Comparison of ENCODE assay signal across 8 cellular contexts in genomic region chr13:50080158-50080855, GRCh38.
DNase-seq lines count a peak whose midpoint lies in the region; TF ChIP-seq lines count a peak whose summit lies in the region.

No MANE protein-coding gene starts in this region.

- BruUV-seq in Calu3 (replicated peaks; lab: Mats Ljungman, UMichigan), result TSS peak; percentile 41

- TF ChIP-seq CTCF in Calu3 (IDR thresholded peaks at IDR 0.05; ENCODE audit: unreplicated experiment), result no peak
- no peak for TF ChIP-seq CTCF in colonic mucosa (IDR thresholded peaks at IDR 0.05)

- H3K4me3 ChIP-seq in colonic mucosa, result peak overlapping the region; percentile 70

- H3K4me1 ChIP-seq in colonic mucosa, result no peaks in the 10 kb centered on the region

- no peak for DNase-seq in Calu3
- peak; percentile 29 for DNase-seq in T-helper 22 cell (ENCODE audit: low read depth)
- peak; percentile 41 for DNase-seq in colonic mucosa
- peak; percentile 55 to 60 for DNase-seq in lung microvascular endothelial cell (ENCODE audit: low read depth in 2 of 2)
- no peak for DNase-seq in A172 (ENCODE audit: low spot score)
- no peak for DNase-seq in dedifferentiated amniotic fluid mesenchymal stem cell (ENCODE audit: extremely low spot score)

- H3K36me3 ChIP-seq in KOPT-K1 (ENCODE audit: insufficient read depth, low read length), result peaks cover 39% of the 10 kb centered on the region
- H3K36me3 ChIP-seq in colonic mucosa, result no peaks in the 10 kb centered on the region

- H3K9me3 Mint-ChIP-seq in Calu3 (ENCODE audit: low read depth, unreplicated experiment), result no peaks in the 10 kb centered on the region
- H3K9me3 Mint-ChIP-seq in stimulated activated naive CD8-positive, alpha-beta T cell treated with anti-CD3 and anti-CD28 coated beads, Interleukin-15, Interleukin-2, amounts not matched to agents 100 ng/mL and 50 ng/mL, for 24 hours, result no peaks in the 10 kb centered on the region

- no peaks in the 10 kb centered on the region for H3K27me3 ChIP-seq in colonic mucosa

- peak overlapping the region; percentile 91 for H3K27ac Mint-ChIP-seq in Calu3 (ENCODE audit: unreplicated experiment)
- H3K27ac Mint-ChIP-seq in stimulated activated naive CD8-positive, alpha-beta T cell treated with anti-CD3 and anti-CD28 coated beads, Interleukin-15, Interleukin-2, amounts not matched to agents 100 ng/mL and 50 ng/mL, for 24 hours, result peak overlapping the region; percentile 99

- H3K27me3 Mint-ChIP-seq in Calu3 (ENCODE audit: unreplicated experiment), result no peaks in the 10 kb centered on the region
- H3K27me3 Mint-ChIP-seq in stimulated activated naive CD8-positive, alpha-beta T cell treated with anti-CD3 and anti-CD28 coated beads, Interleukin-15, Interleukin-2, amounts not matched to agents 100 ng/mL and 50 ng/mL, for 24 hours, result peaks cover 9% of the 10 kb centered on the region

- peak overlapping the region; percentile 80 for H3K4me3 Mint-ChIP-seq in Calu3 (ENCODE audit: low read depth, unreplicated experiment)
- H3K4me3 Mint-ChIP-seq in stimulated activated naive CD8-positive, alpha-beta T cell treated with anti-CD3 and anti-CD28 coated beads, Interleukin-15, Interleukin-2, amounts not matched to agents 100 ng/mL and 50 ng/mL, for 24 hours, result peak overlapping the region; percentile 96

- H3K4me1 Mint-ChIP-seq in Calu3 (ENCODE audit: low read depth, unreplicated experiment), result peaks cover 7% of the 10 kb centered on the region
- H3K4me1 Mint-ChIP-seq in stimulated activated naive CD8-positive, alpha-beta T cell treated with anti-CD3 and anti-CD28 coated beads, Interleukin-15, Interleukin-2, amounts not matched to agents 100 ng/mL and 50 ng/mL, for 24 hours (ENCODE audit: low read depth), result peaks cover 72% of the 10 kb centered on the region

- CTCF ChIA-PET in Calu3 (lab: Charles Lee), result interaction anchor here (2.2 kb wide), 1 partner anchor 83 kb away, joined by 7 read pairs; the partner anchor contains the start of gene TRIM13

- peak overlapping the region; percentile 79 to 98 for H3K9ac ChIP-seq in colonic mucosa (ENCODE audit: low read depth in 2 of 2, low read length in 2 of 2)

- H3K27ac ChIP-seq in KOPT-K1 (ENCODE audit: low read depth, low read length, poor library complexity, severe bottlenecking), result peak overlapping the region; percentile 99
- peak overlapping the region; percentile 89 for H3K27ac ChIP-seq in colonic mucosa

- H3K9me3 ChIP-seq in KOPT-K1 (ENCODE audit: insufficient read depth, low read length, poor library complexity, severe bottlenecking) (no peaks in the 10 kb centered on the region), colonic mucosa (no peaks in the 10 kb centered on the region)

- intact Hi-C loops in Calu3 (cut with micrococcal nuclease; ENCODE audit: unreplicated experiment) (loop anchor here (5.0 kb wide), 3 partner anchors 42 to 287 kb away; partner anchors contain the start of gene TRIM13), colonic mucosa (cut with DNase I) (loop anchor here (2.0 to 5.0 kb wide), 2 partner anchors 44 to 83 kb away; partner anchors contain the start of gene TRIM13)

- H3K36me3 Mint-ChIP-seq in Calu3 (ENCODE audit: insufficient read depth, unreplicated experiment), result peaks cover 53% of the 10 kb centered on the region
- peaks cover 36% of the 10 kb centered on the region for H3K36me3 Mint-ChIP-seq in stimulated activated naive CD8-positive, alpha-beta T cell treated with anti-CD3 and anti-CD28 coated beads, Interleukin-15, Interleukin-2, amounts not matched to agents 100 ng/mL and 50 ng/mL, for 24 hours (ENCODE audit: low read depth)

Comparison
In these comparisons a context has a peak if more than half of its experiments do, and no peak if none do; other contexts are left out.
1. DNase-seq: peak in T-helper 22 cell (single experiment), colonic mucosa (single experiment) and lung microvascular endothelial cell (2 of 2); none in Calu3 (single experiment), A172 (single experiment) and dedifferentiated amniotic fluid mesenchymal stem cell (single experiment).